Comparison of ENCODE assay signal across 9 cellular contexts in genomic region chr18:51537487-51537886, GRCh38.
A peak's percentile ranks its signal among the peaks of the same experiment; 100 is the strongest.
DNase-seq lines count a peak whose midpoint lies in the region; ATAC-seq, FAIRE-seq and TF ChIP-seq lines count a peak whose summit lies in the region.
"Had no signal": no experiment of that assay in that cellular context is flagged by ENCODE, and none has a peak within 500 bp of the region (broad histone marks: within the 10 kb centered on the region; RNA-seq: fewer than 3 reads in every experiment).

No MANE protein-coding gene starts in this region.

- no peak overlapping the region for H3K4me3 ChIP-seq in small intestine (ENCODE audit: low read depth in 1 of 2, low read length in 2 of 2)
- H3K4me3 ChIP-seq in gastroesophageal sphincter: no peak overlapping the region

- H3K4me1 ChIP-seq in small intestine (ENCODE audit: control insufficient read depth in 2 of 2, insufficient read depth in 1 of 2, low read depth in 1 of 2, low read length in 1 of 2) (no peaks in the 10 kb centered on the region), gastroesophageal sphincter (no peaks in the 10 kb centered on the region)

- ATAC-seq in activated naive CD8-positive, alpha-beta T cell treated with anti-CD3 and anti-CD28 coated beads, Interleukin-2, amount 10 ng/mL, durations not matched to agents 7 days and 5 days (ENCODE audit: low read depth): peak; percentile 39
- ATAC-seq in HG03469 (IDR thresholded peaks at IDR 0.05; ENCODE audit: unreplicated experiment) (peak; percentile 92), gastroesophageal sphincter (no peak)

- H3K36me3 ChIP-seq in small intestine (ENCODE audit: control insufficient read depth in 2 of 2, insufficient read depth in 2 of 2, low read length in 2 of 2) (no peaks in the 10 kb centered on the region), gastroesophageal sphincter (no peaks in the 10 kb centered on the region)

- no peak for TF ChIP-seq EP300 in gastroesophageal sphincter (IDR thresholded peaks at IDR 0.05)

- H3K27me3 Mint-ChIP-seq in activated naive CD8-positive, alpha-beta T cell treated with anti-CD3 and anti-CD28 coated beads, Interleukin-2, amount 10 ng/mL, durations not matched to agents 7 days and 5 days: peaks cover 2% of the 10 kb centered on the region
- peaks cover 15% of the 10 kb centered on the region for H3K27me3 Mint-ChIP-seq in activated naive CD8-positive, alpha-beta T cell treated with anti-CD3 and anti-CD28 coated beads for 36 hours

- H3K9me3 ChIP-seq in small intestine (ENCODE audit: control insufficient read depth, low read depth): no peaks in the 10 kb centered on the region
- H3K9me3 ChIP-seq in gastroesophageal sphincter: no peaks in the 10 kb centered on the region

- peaks cover 2% of the 10 kb centered on the region for H3K4me1 Mint-ChIP-seq in activated naive CD8-positive, alpha-beta T cell treated with anti-CD3 and anti-CD28 coated beads, Interleukin-2, amount 10 ng/mL, durations not matched to agents 7 days and 5 days
- no peaks in the 10 kb centered on the region for H3K4me1 Mint-ChIP-seq in activated naive CD8-positive, alpha-beta T cell treated with anti-CD3 and anti-CD28 coated beads for 36 hours

- DNase-seq in activated naive CD8-positive, alpha-beta T cell treated with anti-CD3 and anti-CD28 coated beads, Interleukin-2, amount 10 ng/mL, durations not matched to agents 7 days and 5 days: no peak
- DNase-seq in activated naive CD8-positive, alpha-beta T cell treated with anti-CD3 and anti-CD28 coated beads for 36 hours: no peak
- peak; percentile 20 for DNase-seq in RWPE1 (ENCODE audit: low spot score)
- DNase-seq in head of caudate nucleus: peak in 41 of 42 donors; percentile 36 to 86 (median 64)
- peak; percentile 73 for DNase-seq in small intestine
- DNase-seq in cerebellar nuclear complex (lab: John Stamatoyannopoulos, UW): no peak

- 11 to 14% (median 11%) methylated on average over 6 of the region's 6 CpGs for WGBS in small intestine, 3 donors
- WGBS in gastroesophageal sphincter (ENCODE audit: low coverage in 1 of 2), 2 donors: 5 to 17% methylated on average over 2 to 6 of the region's 6 CpGs

- FAIRE-seq in small intestine (lab: Jason Lieb, UNC): no peak
- FAIRE-seq: TTC549 had no signal

- CTCF ChIA-PET in RWPE1 (lab: Yijun Ruan, JAX): interaction anchor here (1.4 kb wide), 1 partner anchor 260 kb away, joined by 3 read pairs; no protein-coding TSS in a partner anchor

- intact Hi-C loops in head of caudate nucleus (cut with DNase I): loop anchor here (10.0 kb wide), 1 partner anchor 253 kb away; no protein-coding TSS in a partner anchor

- POLR2A ChIA-PET in activated naive CD8-positive, alpha-beta T cell treated with anti-CD3 and anti-CD28 coated beads, Interleukin-2, amount 10 ng/mL, durations not matched to agents 7 days and 5 days (lab: Charles Lee): no interaction called here
- POLR2A ChIA-PET in RWPE1 (lab: Yijun Ruan, JAX; ENCODE audit: low non-redundant PET): no interaction called here

- no peak overlapping the region for H3K27ac Mint-ChIP-seq in activated naive CD8-positive, alpha-beta T cell treated with anti-CD3 and anti-CD28 coated beads, Interleukin-2, amount 10 ng/mL, durations not matched to agents 7 days and 5 days
- no peak overlapping the region for H3K27ac Mint-ChIP-seq in activated naive CD8-positive, alpha-beta T cell treated with anti-CD3 and anti-CD28 coated beads for 36 hours

- no peaks in the 10 kb centered on the region for H3K36me3 Mint-ChIP-seq in activated naive CD8-positive, alpha-beta T cell treated with anti-CD3 and anti-CD28 coated beads, Interleukin-2, amount 10 ng/mL, durations not matched to agents 7 days and 5 days
- H3K36me3 Mint-ChIP-seq in activated naive CD8-positive, alpha-beta T cell treated with anti-CD3 and anti-CD28 coated beads for 36 hours: no peaks in the 10 kb centered on the region

- peak; percentile 58 for TF ChIP-seq CTCF in RWPE1 (conservative IDR thresholded peaks at IDR 0.05; ENCODE audit: low read depth)
- TF ChIP-seq CTCF in gastroesophageal sphincter (IDR thresholded peaks at IDR 0.05): no peak

- no peak for TF ChIP-seq POLR2A in gastroesophageal sphincter (IDR thresholded peaks at IDR 0.05)

- H3K27ac ChIP-seq in RWPE1: no peak overlapping the region
- H3K27ac ChIP-seq in small intestine (ENCODE audit: low read depth in 1 of 2, low read length in 1 of 2): no peak overlapping the region
- no peak overlapping the region for H3K27ac ChIP-seq in gastroesophageal sphincter

- no peaks in the 10 kb centered on the region for H3K9me3 Mint-ChIP-seq in activated naive CD8-positive, alpha-beta T cell treated with anti-CD3 and anti-CD28 coated beads, Interleukin-2, amount 10 ng/mL, durations not matched to agents 7 days and 5 days
- peaks cover 2% of the 10 kb centered on the region for H3K9me3 Mint-ChIP-seq in activated naive CD8-positive, alpha-beta T cell treated with anti-CD3 and anti-CD28 coated beads for 36 hours

- H3K4me3 Mint-ChIP-seq in activated naive CD8-positive, alpha-beta T cell treated with anti-CD3 and anti-CD28 coated beads, Interleukin-2, amount 10 ng/mL, durations not matched to agents 7 days and 5 days: no peak overlapping the region
- no peak overlapping the region for H3K4me3 Mint-ChIP-seq in activated naive CD8-positive, alpha-beta T cell treated with anti-CD3 and anti-CD28 coated beads for 36 hours

- no peaks in the 10 kb centered on the region for H3K27me3 ChIP-seq in small intestine (ENCODE audit: control insufficient read depth in 2 of 2, insufficient read depth in 2 of 2, low read length in 2 of 2)
- H3K27me3 ChIP-seq in gastroesophageal sphincter: no peaks in the 10 kb centered on the region

Comparison
In these comparisons a context has a peak if more than half of its experiments do, and no peak if none do; other contexts are left out.
1. DNase-seq: peak in RWPE1 (single experiment), head of caudate nucleus (41 of 42) and small intestine (single experiment); none in activated naive CD8-positive, alpha-beta T cell treated with anti-CD3 and anti-CD28 coated beads, Interleukin-2, amount 10 ng/mL, durations not matched to agents 7 days and 5 days (single experiment), activated naive CD8-positive, alpha-beta T cell treated with anti-CD3 and anti-CD28 coated beads for 36 hours (single experiment) and cerebellar nuclear complex (0 of 2).